12 cellular contexts compared by ENCODE assay signal in the genomic region with DNA sequence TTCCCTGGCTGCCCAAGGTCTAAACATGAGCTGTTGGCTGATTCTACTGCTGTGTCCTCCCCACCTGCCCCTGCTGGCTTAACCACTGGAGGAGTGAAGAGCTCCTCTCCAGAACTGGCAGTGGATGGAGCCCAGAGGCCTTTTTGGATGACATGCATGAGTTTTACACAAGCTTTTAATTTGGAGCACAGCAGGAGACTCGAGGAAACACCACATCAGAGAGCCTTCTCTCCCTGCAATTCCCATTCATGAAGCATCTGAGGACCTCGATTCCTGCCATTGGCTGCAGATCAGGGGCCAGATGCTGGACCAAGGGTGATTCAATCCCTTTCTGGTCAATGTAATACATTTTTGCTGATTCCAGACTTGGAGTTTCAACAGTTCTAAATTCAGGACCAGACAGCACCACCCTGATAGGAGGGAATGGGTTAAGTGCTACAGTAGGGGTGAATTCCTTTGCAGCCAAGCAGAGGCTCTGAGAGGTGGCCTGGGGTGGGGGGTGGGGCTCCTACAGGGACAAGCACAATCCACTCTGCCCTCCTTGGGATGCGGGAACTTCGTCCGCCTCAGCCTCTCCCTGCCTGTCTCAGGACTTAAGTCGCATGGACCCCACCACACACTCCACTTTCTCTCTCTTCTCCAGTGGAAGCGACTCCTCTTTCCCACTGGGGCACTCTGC. TPM values are rescaled to one million over a fixed set of nuclear protein-coding genes. Genes with fewer than 3 reads are reported as not detected.
A peak's percentile ranks its signal among the peaks of the same experiment; 100 is the strongest.
DNase-seq lines count a peak whose midpoint lies in the region; ATAC-seq and TF ChIP-seq lines count a peak whose summit lies in the region.
"Had no signal": no experiment of that assay in that cellular context is flagged by ENCODE, and none has a peak within 500 bp of the region (broad histone marks: within the 10 kb centered on the region; RNA-seq: fewer than 3 reads in every experiment).

No MANE protein-coding gene starts in this region.

- H3K27me3 ChIP-seq in MG63 = no peaks in the 10 kb centered on the region
- H3K27me3 ChIP-seq in neuronal stem cell (ENCODE audit: control insufficient read depth in 3 of 3, insufficient read depth in 3 of 3, low read depth in 1 of 3, low read length in 3 of 3) = peaks cover 0 to 57% (median 0%) of the 10 kb centered on the region in 3 experiments
- no peaks in the 10 kb centered on the region for H3K27me3 ChIP-seq in CD4-positive, alpha-beta T cell (ENCODE audit: control insufficient read depth, insufficient read depth, low read length)

- no peak overlapping the region for H3K4me2 ChIP-seq in neuronal stem cell (ENCODE audit: insufficient read depth, low read length, poor library complexity, severe bottlenecking)

- DNase-seq in A172 (ENCODE audit: low spot score) (peak; percentile 63), MG63 (peak; percentile 90), epidermal melanocyte (ENCODE audit: insufficient read length, low spot score) (peak; percentile 36), neuronal stem cell (ENCODE audit: low spot score) (no peak), NCI-H226 (no peak), NCI-H187 treated with DMSO at 0.1 percent for 48 hours (lab: John Stamatoyannopoulos, UW) (no peak)
- no peak for DNase-seq in CD4-positive, alpha-beta T cell
- DNase-seq: activated naive CD4-positive, alpha-beta T cell treated with Interleukin-2 at 50 U/mL for 16 hours; AML-193; NCI-H2227 treated with DMSO at 0.1 percent for 48 hours had no signal

- H3K27ac Mint-ChIP-seq in CD4-positive, alpha-beta T cell = no peak overlapping the region

- H3K4ac ChIP-seq in neuronal stem cell (ENCODE audit: low read length) = no peak overlapping the region

- H2BK15ac ChIP-seq in neuronal stem cell (ENCODE audit: low read length) = no peak overlapping the region

- H3K4me3 ChIP-seq in MG63 (no peak overlapping the region), neuronal stem cell (ENCODE audit: low read length in 2 of 2) (no peak overlapping the region)
- H3K4me3 ChIP-seq: GM12878 had no signal

- no peak overlapping the region for H3K27ac ChIP-seq in neuronal stem cell (replicated peaks; ENCODE audit: low read length)
- H3K27ac ChIP-seq in CD4-positive, alpha-beta T cell (ENCODE audit: low read depth, low read length) = no peak overlapping the region

- H2AK5ac ChIP-seq in neuronal stem cell (ENCODE audit: low read depth, low read length) = no peak overlapping the region

- no peak overlapping the region for H2BK120ac ChIP-seq in neuronal stem cell (ENCODE audit: low read depth, low read length)

- H3K36me3 ChIP-seq in MG63 = no peaks in the 10 kb centered on the region
- H3K36me3 ChIP-seq in neuronal stem cell (replicated peaks in 1 of 2; ENCODE audit: control insufficient read depth in 2 of 2, insufficient read depth in 2 of 2, low read length in 2 of 2) = no peaks in the 10 kb centered on the region

- no peak overlapping the region for H3K14ac ChIP-seq in neuronal stem cell (ENCODE audit: low read length)

- CTCF ChIA-PET in CD4-positive, alpha-beta T cell (lab: Charles Lee) = no interaction called here

- no peak overlapping the region for H3K4me3 Mint-ChIP-seq in CD4-positive, alpha-beta T cell

- no peak for ATAC-seq in HG03097 (IDR thresholded peaks at IDR 0.05; ENCODE audit: low FRiP score, unreplicated experiment)
- no peak for ATAC-seq in CD4-positive, alpha-beta T cell (ENCODE audit: poor library complexity)
- ATAC-seq: GM12878 had no signal

- POLR2A ChIA-PET in CD4-positive, alpha-beta T cell (lab: Charles Lee) = no interaction called here

- peak overlapping the region; percentile 18 for H2AFZ ChIP-seq in neuronal stem cell (ENCODE audit: low read length)

- intact Hi-C loops in CD4-positive, alpha-beta T cell (cut with DNase I, micrococcal nuclease) = loop anchor here in 1 of 2 experiments (10.0 kb wide), 1 partner anchor 179 kb away; a partner anchor contains a TSS

- H3K9me3 Mint-ChIP-seq in CD4-positive, alpha-beta T cell = no peaks in the 10 kb centered on the region

- H2BK12ac ChIP-seq in neuronal stem cell (ENCODE audit: low read length) = no peak overlapping the region

- H3K18ac ChIP-seq in neuronal stem cell (ENCODE audit: low read length) = no peak overlapping the region

- H3K9me3 ChIP-seq in MG63 (no peaks in the 10 kb centered on the region), neuronal stem cell (replicated peaks in 1 of 2; ENCODE audit: control insufficient read depth in 2 of 2, insufficient read depth in 1 of 2, low read depth in 1 of 2, low read length in 2 of 2) (peaks cover 0 to 2% of the 10 kb centered on the region in 2 donors)
- no peaks in the 10 kb centered on the region for H3K9me3 ChIP-seq in CD4-positive, alpha-beta T cell (ENCODE audit: control insufficient read depth, low read length)

- TF ChIP-seq CTCF in CD4-positive, alpha-beta T cell (IDR thresholded peaks at IDR 0.05) = no peak

- H3K4me1 Mint-ChIP-seq in CD4-positive, alpha-beta T cell (ENCODE audit: low read depth) = peaks cover 11% of the 10 kb centered on the region

- WGBS in neuronal stem cell (ENCODE audit: extremely low coverage in 2 of 2, insufficient read length in 2 of 2, insufficient replicate concordance in 1 of 2), 2 donors = no CpG with 5 or more reads among the region's 7 CpGs

- H3K36me3 Mint-ChIP-seq in CD4-positive, alpha-beta T cell (ENCODE audit: low read depth) = no peaks in the 10 kb centered on the region

- no peak overlapping the region for H3K23ac ChIP-seq in neuronal stem cell (ENCODE audit: low read depth, low read length, poor library complexity)

- H2BK5ac ChIP-seq in neuronal stem cell (ENCODE audit: low read length) = no peak overlapping the region

- H3K4me1 ChIP-seq in neuronal stem cell (ENCODE audit: control insufficient read depth in 2 of 2, insufficient read depth in 1 of 2, low read depth in 1 of 2, low read length in 2 of 2) = peaks cover 0 to 15% of the 10 kb centered on the region in 2 donors

- no peaks in the 10 kb centered on the region for H3K79me1 ChIP-seq in neuronal stem cell (ENCODE audit: low read depth, low read length)

- no peak overlapping the region for H3K9ac ChIP-seq in neuronal stem cell (ENCODE audit: low read depth, low read length, poor library complexity)

- no peak overlapping the region for H4K8ac ChIP-seq in neuronal stem cell (ENCODE audit: low read depth, low read length)

- no peak overlapping the region for H4K91ac ChIP-seq in neuronal stem cell (ENCODE audit: low read depth, low read length, poor library complexity)

- peaks cover 7% of the 10 kb centered on the region for H3K27me3 Mint-ChIP-seq in CD4-positive, alpha-beta T cell

RNA-seq across cellular contexts. Expression of a gene that starts 0.6 kb away (rescaled TPM):
- total RNA-seq in A172 (2014; rRNA removed; shearing (Covaris generic)) = 1.1 and 3.4 TPM in 2 replicates
- total RNA-seq in MG63 (2014; rRNA removed; shearing (Covaris generic); ENCODE audit: low replicate concordance) = not detected in 2 replicates
- polyA plus RNA-seq in neuronal stem cell (2013, experiment 1 of 2) = not detected
- polyA plus RNA-seq in neuronal stem cell (2013, experiment 2 of 2) = not detected
- not detected for total RNA-seq in CD4-positive, alpha-beta T cell
- total RNA-seq: GM12878 had no signal

RNA-seq across cellular contexts. Expression of a gene that starts 1.6 kb away (rescaled TPM):
- total RNA-seq in A172 (2014; rRNA removed; shearing (Covaris generic)) = 2.4 TPM in 2 replicates
- total RNA-seq in MG63 (2014; rRNA removed; shearing (Covaris generic); ENCODE audit: low replicate concordance) = 0.91 TPM in 1 of 2 replicates, not detected in the other
- polyA plus RNA-seq in neuronal stem cell (2013, experiment 1 of 2) = not detected
- polyA plus RNA-seq in neuronal stem cell (2013, experiment 2 of 2) = not detected
- total RNA-seq in CD4-positive, alpha-beta T cell = not detected
- total RNA-seq: GM12878 had no signal
- polyA plus RNA-seq: GM12878 had no signal

RNA-seq across cellular contexts. Expression of a gene that starts 6.2 kb away (rescaled TPM):
- not detected in 2 replicates for total RNA-seq in A172 (2014; rRNA removed; shearing (Covaris generic))
- not detected in 2 replicates for total RNA-seq in MG63 (2014; rRNA removed; shearing (Covaris generic); ENCODE audit: low replicate concordance)
- not detected for polyA plus RNA-seq in neuronal stem cell (2013, experiment 1 of 2)
- polyA plus RNA-seq in neuronal stem cell (2013, experiment 2 of 2) = not detected
- total RNA-seq in CD4-positive, alpha-beta T cell = not detected
- total RNA-seq: GM12878 had no signal

RNA-seq across cellular contexts. Expression of a gene that starts 24.9 kb away (rescaled TPM):
- total RNA-seq in A172 (2014; rRNA removed; shearing (Covaris generic)) = not detected in 2 replicates
- total RNA-seq in MG63 (2014; rRNA removed; shearing (Covaris generic); ENCODE audit: low replicate concordance) = not detected in 2 replicates
- 0.04 TPM for polyA plus RNA-seq in neuronal stem cell (2013, experiment 1 of 2)
- 0.03 TPM for polyA plus RNA-seq in neuronal stem cell (2013, experiment 2 of 2)
- not detected for total RNA-seq in CD4-positive, alpha-beta T cell
- total RNA-seq: GM12878 had no signal
- polyA plus RNA-seq: GM12878 had no signal

RNA-seq across cellular contexts. Expression of a gene that starts 43.6 kb away (rescaled TPM):
- total RNA-seq in A172 (2014; rRNA removed; shearing (Covaris generic)) = 18.9 and 24.8 TPM in 2 replicates
- total RNA-seq in MG63 (2014; rRNA removed; shearing (Covaris generic); ENCODE audit: low replicate concordance) = 9.6 and 21.7 TPM in 2 replicates
- 23.5 TPM for polyA plus RNA-seq in neuronal stem cell (2013, experiment 1 of 2)
- polyA plus RNA-seq in neuronal stem cell (2013, experiment 2 of 2) = 21.1 TPM
- 10 to 100 TPM; 17.5 to 18.2 TPM for total RNA-seq in CD4-positive, alpha-beta T cell

Comparison
In these comparisons a context has a peak if more than half of its experiments do, and no peak if none do; other contexts are left out.
1. DNase-seq: peak in A172 (single experiment), MG63 (single experiment) and epidermal melanocyte (single experiment); none in neuronal stem cell (single experiment), NCI-H226 (single experiment), CD4-positive, alpha-beta T cell (0 of 10) and NCI-H187 treated with DMSO at 0.1 percent for 48 hours (single experiment).